12 cellular contexts compared by ENCODE assay signal in genomic region chrY:20990869-20991548, GRCh38.
DNase-seq lines count a peak whose midpoint lies in the region; ATAC-seq and TF ChIP-seq lines count a peak whose summit lies in the region.
"Had no signal": no experiment of that assay in that cellular context is flagged by ENCODE, and none has a peak within 500 bp of the region (broad histone marks: within the 10 kb centered on the region; RNA-seq: fewer than 3 reads in every experiment).

No MANE protein-coding gene starts in this region.

- TF ChIP-seq CTCF in RWPE2 (IDR thresholded peaks at IDR 0.05; ENCODE audit: poor library complexity, severe bottlenecking) (no peak), esophagus muscularis mucosa (IDR thresholded peaks at IDR 0.05) (no peak), foreskin keratinocyte (conservative IDR thresholded peaks at IDR 0.05) (no peak), Peyer's patch (IDR thresholded peaks at IDR 0.05) (no peak)

- DNase-seq in RWPE2 (ENCODE audit: low spot score) (no peak), memory B cell (ENCODE audit: low spot score in 2 of 2) (peak in 1 of 2 donors; percentile 1), ecto neural progenitor cell (ENCODE audit: low spot score) (no peak), esophagus muscularis mucosa (ENCODE audit: extremely low spot score) (no peak), foreskin keratinocyte (no peak), Peyer's patch (no peak)
- DNase-seq: HCEC 1CT; NCI-H345; stimulated activated CD4-positive, alpha-beta T cell treated with anti-CD3 and anti-CD28 coated beads, Interleukin-4, amount 100 ng/mL, for 4 hours had no signal

- peak overlapping the region; percentile 51 for H3K4me3 Mint-ChIP-seq in memory B cell

- no CpG with 5 or more reads among the region's 1 CpG for WGBS in esophagus muscularis mucosa

- H3K36me3 ChIP-seq in RWPE2 (ENCODE audit: low read depth) (no peaks in the 10 kb centered on the region), esophagus muscularis mucosa (no peaks in the 10 kb centered on the region), Peyer's patch (no peaks in the 10 kb centered on the region)
- H3K36me3 ChIP-seq: thyroid gland had no signal

- no peak for TF ChIP-seq EP300 in esophagus muscularis mucosa (IDR thresholded peaks at IDR 0.05)

- H3K4me1 ChIP-seq in RWPE2 (ENCODE audit: insufficient read depth, poor library complexity, severe bottlenecking) = no peaks in the 10 kb centered on the region
- peaks cover 0 to 9% (median 0%) of the 10 kb centered on the region in 4 donors for H3K4me1 ChIP-seq in esophagus muscularis mucosa
- H3K4me1 ChIP-seq in foreskin keratinocyte = no peaks in the 10 kb centered on the region
- H3K4me1 ChIP-seq in Peyer's patch = peaks cover 0 to 7% (median 0%) of the 10 kb centered on the region in 4 donors
- H3K4me1 ChIP-seq: thyroid gland had no signal

- H3K4me1 Mint-ChIP-seq in memory B cell = peaks cover 12% of the 10 kb centered on the region

- peak overlapping the region; percentile 81 for H3K27ac Mint-ChIP-seq in memory B cell

- no peaks in the 10 kb centered on the region for H3K36me3 Mint-ChIP-seq in memory B cell

- H3K9me3 Mint-ChIP-seq in memory B cell = no peaks in the 10 kb centered on the region

- H3K9me3 ChIP-seq in RWPE2 (ENCODE audit: severe bottlenecking) = no peaks in the 10 kb centered on the region
- no peaks in the 10 kb centered on the region for H3K9me3 ChIP-seq in esophagus muscularis mucosa
- H3K9me3 ChIP-seq in Peyer's patch = no peaks in the 10 kb centered on the region
- H3K9me3 ChIP-seq: thyroid gland had no signal

- no peak overlapping the region for H3K4me3 ChIP-seq in RWPE2 (ENCODE audit: severe bottlenecking)
- no peak overlapping the region for H3K4me3 ChIP-seq in esophagus muscularis mucosa
- peak overlapping the region in 1 of 4 donors; percentile 34 for H3K4me3 ChIP-seq in Peyer's patch
- H3K4me3 ChIP-seq: thyroid gland had no signal

- H3K27ac ChIP-seq in RWPE2 (ENCODE audit: poor library complexity, severe bottlenecking) (no peak overlapping the region), esophagus muscularis mucosa (replicated peaks in 1 of 4) (no peak overlapping the region), foreskin keratinocyte (no peak overlapping the region), Peyer's patch (peak overlapping the region in 2 of 4 donors; percentile 40 to 78)
- H3K27ac ChIP-seq: thyroid gland had no signal

- no peaks in the 10 kb centered on the region for H3K27me3 ChIP-seq in RWPE2 (ENCODE audit: insufficient read depth, poor library complexity, severe bottlenecking)
- H3K27me3 ChIP-seq in esophagus muscularis mucosa = no peaks in the 10 kb centered on the region
- no peaks in the 10 kb centered on the region for H3K27me3 ChIP-seq in foreskin keratinocyte
- H3K27me3 ChIP-seq in Peyer's patch = no peaks in the 10 kb centered on the region
- H3K27me3 ChIP-seq: thyroid gland had no signal

- H3K27me3 Mint-ChIP-seq in memory B cell = no peaks in the 10 kb centered on the region

- intact Hi-C loops in esophagus muscularis mucosa (cut with DNase I) = no loop called here

- ATAC-seq in GM18498 (IDR thresholded peaks at IDR 0.05; ENCODE audit: unreplicated experiment) (peak; percentile 97), HG02610 (IDR thresholded peaks at IDR 0.05; ENCODE audit: unreplicated experiment) (peak; percentile 96), RWPE2 (ENCODE audit: low read depth) (peak; percentile 75), memory B cell (ENCODE audit: low read depth) (peak; percentile 95), foreskin keratinocyte (no peak)

- TF ChIP-seq POLR2A in esophagus muscularis mucosa (IDR thresholded peaks at IDR 0.05; ENCODE audit: low read depth) (no peak), Peyer's patch (IDR thresholded peaks at IDR 0.05) (no peak)
